In the genomic region with DNA sequence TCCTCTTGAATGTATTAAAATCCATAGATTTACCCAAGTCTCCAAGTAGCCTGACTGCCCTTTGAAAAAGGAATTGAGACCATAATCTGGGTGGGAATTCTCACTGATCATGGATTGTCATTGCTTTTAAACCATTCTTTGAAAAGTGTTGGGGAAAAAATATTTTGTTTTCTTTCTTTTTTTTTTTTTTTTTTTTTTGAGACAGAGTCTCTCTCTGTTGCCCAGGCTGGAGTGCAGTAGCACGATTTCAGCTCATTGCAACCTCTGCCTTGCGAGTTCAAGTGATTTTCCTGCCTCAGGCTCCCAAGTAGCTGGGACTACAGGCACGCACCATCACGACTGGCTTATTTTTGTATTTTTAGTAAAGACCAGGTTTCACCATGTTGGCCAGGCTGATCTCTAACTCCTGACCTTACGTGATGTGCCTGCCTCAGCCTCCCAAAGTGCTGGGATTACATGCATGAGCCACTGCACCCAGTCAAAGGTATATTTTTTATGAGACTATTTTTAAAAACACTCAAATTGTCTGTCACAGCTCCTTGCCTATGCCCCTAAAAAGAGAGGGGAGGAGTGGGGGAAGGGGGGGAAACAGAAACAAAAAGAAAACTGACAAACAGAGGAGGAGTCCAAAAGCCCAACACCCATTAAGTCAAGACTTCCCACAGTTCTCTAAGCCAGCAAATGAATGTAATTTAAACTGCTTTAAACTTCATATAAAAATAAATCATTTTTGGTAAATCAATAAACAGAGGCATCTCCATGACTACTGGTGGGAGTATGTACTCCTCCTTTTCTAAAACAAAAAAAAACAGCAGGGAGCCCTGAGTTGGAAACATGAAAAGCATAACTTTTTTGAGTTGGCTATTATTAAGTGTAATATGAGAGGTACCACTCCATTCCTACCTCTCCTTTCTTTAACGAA, we compare ENCODE assay signal across 14 cellular contexts.
DNase-seq lines count a peak whose midpoint lies in the region; ATAC-seq and TF ChIP-seq lines count a peak whose summit lies in the region.
"Had no signal": no experiment of that assay in that cellular context is flagged by ENCODE, and none has a peak within 500 bp of the region (broad histone marks: within the 10 kb centered on the region; RNA-seq: fewer than 3 reads in every experiment).

No MANE protein-coding gene starts in this region.

- peaks cover 17% of the 10 kb centered on the region for H3K4me1 ChIP-seq in skeletal muscle satellite cell (ENCODE audit: control insufficient read depth, insufficient read depth, low read length)

- H3K36me3 Mint-ChIP-seq in T-helper 1 cell treated with Interleukin-12 subunit alpha and Interleukin-12 subunit beta and Interleukin-4 antibody, amounts not matched to agents 30 μg/mL and 1 μg/mL, for 36 hours (ENCODE audit: low read depth): peaks cover 10% of the 10 kb centered on the region

- no peaks in the 10 kb centered on the region for H3K9me3 ChIP-seq in skeletal muscle satellite cell (replicated peaks; ENCODE audit: low read length)
- H3K9me3 ChIP-seq: heart left ventricle had no signal

- no peaks in the 10 kb centered on the region for H3K9me3 Mint-ChIP-seq in T-helper 1 cell treated with Interleukin-12 subunit alpha and Interleukin-12 subunit beta and Interleukin-4 antibody, amounts not matched to agents 30 μg/mL and 1 μg/mL, for 36 hours
- H3K9me3 Mint-ChIP-seq: activated naive CD4-positive, alpha-beta T cell treated with anti-CD3 and anti-CD28 coated beads, Interleukin-2, amount 50 U/mL, for 72 hours had no signal

- peaks cover 42% of the 10 kb centered on the region for H3K4me1 Mint-ChIP-seq in T-helper 1 cell treated with Interleukin-12 subunit alpha and Interleukin-12 subunit beta and Interleukin-4 antibody, amounts not matched to agents 30 μg/mL and 1 μg/mL, for 36 hours (ENCODE audit: low read depth)

- no peak for DNase-seq in T-helper 1 cell
- peak; percentile 50 for DNase-seq in M059J (ENCODE audit: low read depth)
- DNase-seq in astrocyte of the spinal cord (ENCODE audit: low read depth, low spot score): peak; percentile 38
- DNase-seq: ACHN; activated CD8-positive, alpha-beta memory T cell treated with anti-CD3 and anti-CD28 coated beads for 24 hours; Calu3; NCI-H1930 had no signal

- no peaks in the 10 kb centered on the region for H3K36me3 ChIP-seq in skeletal muscle satellite cell (ENCODE audit: insufficient read depth, low read length)
- H3K36me3 ChIP-seq: heart left ventricle had no signal

- peak overlapping the region; percentile 86 for H3K4me3 Mint-ChIP-seq in T-helper 1 cell treated with Interleukin-12 subunit alpha and Interleukin-12 subunit beta and Interleukin-4 antibody, amounts not matched to agents 30 μg/mL and 1 μg/mL, for 36 hours

- H3K9ac ChIP-seq in skeletal muscle satellite cell (ENCODE audit: low read depth, low read length): peak overlapping the region; percentile 79

- no peaks in the 10 kb centered on the region for H3K27me3 Mint-ChIP-seq in T-helper 1 cell treated with Interleukin-12 subunit alpha and Interleukin-12 subunit beta and Interleukin-4 antibody, amounts not matched to agents 30 μg/mL and 1 μg/mL, for 36 hours (ENCODE audit: low read depth)

- H3K4me3 ChIP-seq in astrocyte of the spinal cord (ENCODE audit: low read depth, low read length): no peak overlapping the region
- H3K4me3 ChIP-seq in skeletal muscle satellite cell (ENCODE audit: low read length): no peak overlapping the region

- H3K4me2 ChIP-seq in skeletal muscle satellite cell (ENCODE audit: low read length): peak overlapping the region; percentile 83

- in situ Hi-C loops in astrocyte of the spinal cord (cut with HindIII; ENCODE audit: low sequenced_read_pairs): no loop called here

- TF ChIP-seq CTCF in astrocyte of the spinal cord (IDR thresholded peaks at IDR 0.05; ENCODE audit: low read depth, low read length): no peak

- H3K27me3 ChIP-seq in skeletal muscle satellite cell (ENCODE audit: control insufficient read depth, insufficient read depth, low read length): no peaks in the 10 kb centered on the region
- H3K27me3 ChIP-seq: heart left ventricle had no signal

- ATAC-seq in GM18498 (IDR thresholded peaks at IDR 0.05; ENCODE audit: unreplicated experiment) (no peak), HG03175 (IDR thresholded peaks at IDR 0.05; ENCODE audit: unreplicated experiment) (no peak), GM19395 (IDR thresholded peaks at IDR 0.05; ENCODE audit: unreplicated experiment) (no peak)

- H3K27ac Mint-ChIP-seq in T-helper 1 cell treated with Interleukin-12 subunit alpha and Interleukin-12 subunit beta and Interleukin-4 antibody, amounts not matched to agents 30 μg/mL and 1 μg/mL, for 36 hours: peak overlapping the region; percentile 91

Comparison
In these comparisons a context has a peak if more than half of its experiments do, and no peak if none do; other contexts are left out.
1. DNase-seq: peak in M059J (single experiment) and astrocyte of the spinal cord (single experiment); none in T-helper 1 cell (0 of 5).